ENCODE assay signal across 11 cellular contexts in the genomic region with DNA sequence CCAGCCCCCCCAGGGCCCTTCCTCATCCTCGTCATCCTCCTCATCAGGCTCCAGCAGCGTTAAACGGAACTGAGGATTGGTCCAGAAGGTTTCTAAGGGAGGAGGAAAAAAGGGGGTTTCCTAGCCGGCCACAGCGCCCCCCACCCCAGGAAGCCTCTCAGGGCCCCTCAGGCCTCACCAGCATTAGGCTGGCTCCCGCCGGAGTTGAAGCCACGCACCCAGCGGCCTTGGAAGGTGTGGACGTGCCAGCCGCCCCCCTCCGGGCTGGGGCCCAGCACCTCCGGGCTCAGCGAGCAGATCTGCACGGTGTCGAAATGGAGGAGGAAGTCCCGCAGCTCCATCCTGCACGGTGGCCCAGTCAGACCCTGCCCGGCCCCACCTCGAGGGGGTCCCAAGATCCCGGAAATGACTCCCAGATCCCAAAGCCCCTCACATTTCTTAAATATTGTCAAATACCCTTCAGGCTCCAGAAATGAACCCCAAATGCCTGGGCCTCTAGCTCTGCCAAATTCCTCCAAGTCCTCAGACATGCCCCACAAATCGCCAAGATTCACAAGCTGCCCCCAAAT. TPM values are rescaled to one million over a fixed set of nuclear protein-coding genes. Genes with fewer than 3 reads are reported as not detected.
DNase-seq lines count a peak whose midpoint lies in the region; ATAC-seq and TF ChIP-seq lines count a peak whose summit lies in the region.
"Had no signal": no experiment of that assay in that cellular context is flagged by ENCODE, and none has a peak within 500 bp of the region (broad histone marks: within the 10 kb centered on the region; RNA-seq: fewer than 3 reads in every experiment).

No MANE protein-coding gene starts in this region.

- intact Hi-C loops in activated CD4-positive, alpha-beta T cell treated with anti-CD3 and anti-CD28 coated beads for 36 hours (cut with DNase I, micrococcal nuclease), result loop anchor here in 1 of 2 experiments (1.0 to 5.0 kb wide), 4 partner anchors 101 to 350 kb away; a partner anchor contains a TSS

- CTCF ChIA-PET in activated CD4-positive, alpha-beta T cell treated with anti-CD3 and anti-CD28 coated beads for 36 hours (lab: Charles Lee), result interaction anchor here (0.6 to 1.3 kb wide), 5 partner anchors 9 to 95 kb away, joined by 3 to 5 read pairs (median 3); a partner anchor contains a TSS

- no peaks in the 10 kb centered on the region for H3K36me3 ChIP-seq in HUES64 (ENCODE audit: insufficient read depth, low read length)

- no peaks in the 10 kb centered on the region for H3K9me3 Mint-ChIP-seq in activated CD4-positive, alpha-beta T cell treated with anti-CD3 and anti-CD28 coated beads for 36 hours (ENCODE audit: low read depth)
- H3K9me3 Mint-ChIP-seq in brain (no peaks in the 10 kb centered on the region), osteocyte (ENCODE audit: unreplicated experiment) (no peaks in the 10 kb centered on the region)

- H3K4me1 Mint-ChIP-seq in activated CD4-positive, alpha-beta T cell treated with anti-CD3 and anti-CD28 coated beads for 36 hours, result peaks cover 33% of the 10 kb centered on the region
- H3K4me1 Mint-ChIP-seq in brain (peaks cover 11% of the 10 kb centered on the region), osteocyte (ENCODE audit: unreplicated experiment) (peaks cover 23% of the 10 kb centered on the region)

- POLR2A ChIA-PET in activated CD4-positive, alpha-beta T cell treated with anti-CD3 and anti-CD28 coated beads for 36 hours (lab: Charles Lee), result no interaction called here

- no peak for DNase-seq in activated CD4-positive, alpha-beta T cell treated with anti-CD3 and anti-CD28 coated beads for 36 hours
- DNase-seq in activated CD4-positive, alpha-beta T cell treated with anti-CD3 and anti-CD28 coated beads, Interleukin-2, amount 50 U/mL, for 1 hour, result no peak
- DNase-seq in osteocyte (ENCODE audit: extremely low spot score, unreplicated experiment) (no peak), RKO (ENCODE audit: low spot score) (no peak), DMS153 treated with DMSO at 0.1 percent for 48 hours (lab: John Stamatoyannopoulos, UW; ENCODE audit: unreplicated experiment) (no peak), NCI-H187 (lab: John Stamatoyannopoulos, UW) (no peak)
- DNase-seq: IMR-90 had no signal

- no peak for ATAC-seq in activated CD4-positive, alpha-beta T cell treated with anti-CD3 and anti-CD28 coated beads for 36 hours

- no peak for TF ChIP-seq CTCF in brain (conservative IDR thresholded peaks at IDR 0.05)
- TF ChIP-seq CTCF in osteocyte (IDR thresholded peaks at IDR 0.05), result no peak

- H3K9ac ChIP-seq in HUES64 (ENCODE audit: low read depth, low read length), result peak overlapping the region; percentile 9; the same call in 1 of the 2 replicates

- no peaks in the 10 kb centered on the region for H3K36me3 Mint-ChIP-seq in activated CD4-positive, alpha-beta T cell treated with anti-CD3 and anti-CD28 coated beads for 36 hours (ENCODE audit: low read depth)
- H3K36me3 Mint-ChIP-seq in brain, result no peaks in the 10 kb centered on the region
- H3K36me3 Mint-ChIP-seq in osteocyte (ENCODE audit: unreplicated experiment), result no peaks in the 10 kb centered on the region

- WGBS in HUES64, result 75% methylated on average over 21 of the region's 22 CpGs

- no peaks in the 10 kb centered on the region for H3K9me3 ChIP-seq in HUES64 (ENCODE audit: insufficient read depth, low read depth, low read length)

- peak overlapping the region; percentile 65 for H3K27ac Mint-ChIP-seq in activated CD4-positive, alpha-beta T cell treated with anti-CD3 and anti-CD28 coated beads for 36 hours
- H3K27ac Mint-ChIP-seq in brain (peak overlapping the region in 2 of 5 experiments; percentile 0 to 20), osteocyte (ENCODE audit: unreplicated experiment) (no peak overlapping the region)

- peak overlapping the region; percentile 49 for H3K4me3 Mint-ChIP-seq in activated CD4-positive, alpha-beta T cell treated with anti-CD3 and anti-CD28 coated beads for 36 hours
- H3K4me3 Mint-ChIP-seq in brain (peak overlapping the region in 4 of 5 experiments; percentile 6 to 50 (median 24)), osteocyte (ENCODE audit: unreplicated experiment) (peak overlapping the region; percentile 20)

- H3K4me3 ChIP-seq in HUES64 (ENCODE audit: low read length), result no peak overlapping the region

- peaks cover 12% of the 10 kb centered on the region for H3K27me3 ChIP-seq in HUES64 (ENCODE audit: insufficient read depth, low read length)

- H3K4me1 ChIP-seq in HUES64 (ENCODE audit: insufficient read depth, low read length), result peaks cover 4% of the 10 kb centered on the region; the same call in 1 of the 2 replicates

- no peak overlapping the region for H3K27ac ChIP-seq in HUES64 (ENCODE audit: low read depth, low read length)

- peaks cover 7% of the 10 kb centered on the region for H3K27me3 Mint-ChIP-seq in activated CD4-positive, alpha-beta T cell treated with anti-CD3 and anti-CD28 coated beads for 36 hours
- peaks cover 38% of the 10 kb centered on the region for H3K27me3 Mint-ChIP-seq in brain
- H3K27me3 Mint-ChIP-seq in osteocyte (ENCODE audit: unreplicated experiment), result no peaks in the 10 kb centered on the region

RNA-seq across cellular contexts. Expression of a gene that starts 6.9 kb away (rescaled TPM):
- 1 to 10 TPM; 4.4 to 4.9 TPM for total RNA-seq in activated CD4-positive, alpha-beta T cell treated with anti-CD3 and anti-CD28 coated beads for 36 hours
- 4.6 TPM for polyA plus RNA-seq in HUES64 (2013, experiment 1 of 2)
- polyA plus RNA-seq in HUES64 (2013, experiment 2 of 2), result 6.1 TPM
- polyA plus RNA-seq in brain (ENCODE audit: insufficient read depth, low read depth, low replicate concordance), result 0.44 TPM
- not detected in 2 replicates for total RNA-seq in osteocyte
- total RNA-seq: endothelial cell of umbilical vein had no signal

RNA-seq across cellular contexts. Expression of a gene that starts 35.9 kb away (rescaled TPM):
- total RNA-seq in activated CD4-positive, alpha-beta T cell treated with anti-CD3 and anti-CD28 coated beads for 36 hours, result not detected
- polyA plus RNA-seq in HUES64 (2013, experiment 1 of 2), result not detected
- polyA plus RNA-seq in HUES64 (2013, experiment 2 of 2), result not detected
- polyA plus RNA-seq in brain (ENCODE audit: insufficient read depth, low read depth, low replicate concordance), result not detected
- not detected in 2 replicates for total RNA-seq in osteocyte
- total RNA-seq: endothelial cell of umbilical vein, IMR-90, mucosa of gallbladder had no signal
- polyA plus RNA-seq: endothelial cell of umbilical vein, IMR-90 had no signal

RNA-seq across cellular contexts. Expression of a gene that starts 51.6 kb away (rescaled TPM):
- total RNA-seq in activated CD4-positive, alpha-beta T cell treated with anti-CD3 and anti-CD28 coated beads for 36 hours, result not detected
- polyA plus RNA-seq in HUES64 (2013, experiment 1 of 2), result not detected
- polyA plus RNA-seq in HUES64 (2013, experiment 2 of 2), result 1.1 TPM
- not detected for polyA plus RNA-seq in brain (ENCODE audit: insufficient read depth, low read depth, low replicate concordance)
- not detected in 2 replicates for total RNA-seq in osteocyte
- total RNA-seq: endothelial cell of umbilical vein, IMR-90 had no signal
- polyA plus RNA-seq: endothelial cell of umbilical vein, IMR-90 had no signal
